Comparison of ENCODE assay signal across 31 cellular contexts in genomic region chrX:107878106-107878505, GRCh38.
"Had no signal": no experiment of that assay in that cellular context is flagged by ENCODE, and none has a peak within 500 bp of the region (broad histone marks: within the 10 kb centered on the region; RNA-seq: fewer than 3 reads in every experiment).

No MANE protein-coding gene starts in this region.

- H3K27ac ChIP-seq: brain microvascular endothelial cell, epithelial cell of prostate, esophagus squamous epithelium, heart right ventricle, left lung, lower lobe of right lung, pancreas, prostate gland, suprapubic skin, tibial nerve, VCaP had no signal

- H3K4me3 ChIP-seq: esophagus squamous epithelium, heart right ventricle, left lung, lower lobe of right lung, pancreas, prostate gland, suprapubic skin, tibial nerve had no signal

- H3K27ac Mint-ChIP-seq: activated naive CD4-positive, alpha-beta T cell treated with anti-CD3 and anti-CD28 coated beads, Interleukin-2, amount 10 ng/mL, durations not matched to agents 7 days and 5 days; activated naive CD8-positive, alpha-beta T cell treated with anti-CD3 and anti-CD28 coated beads, Interleukin-2, amount 10 ng/mL, durations not matched to agents 7 days and 5 days; activated T-helper 1 cell treated with anti-CD3 and anti-CD28 coated beads, Interleukin-12 subunit alpha, Interleukin-12 subunit beta, Interleukin-2, Interleukin-4 antibody, amounts not matched to agents 30 ng/mL and 10 ng/mL and 1 ng/mL, durations not matched to agents 14 hours and 24 hours and 36 hours; endodermal cell; stimulated activated naive B cell treated with anti-CD40 and anti-IgM and Interleukin-4, amounts not matched to agents 10 μg/mL and 1 μg/mL and 100 μg/mL, for 72 hours had no signal

- H3K27me3 Mint-ChIP-seq: activated naive CD4-positive, alpha-beta T cell treated with anti-CD3 and anti-CD28 coated beads, Interleukin-2, amount 10 ng/mL, durations not matched to agents 7 days and 5 days; activated naive CD8-positive, alpha-beta T cell treated with anti-CD3 and anti-CD28 coated beads, Interleukin-2, amount 10 ng/mL, durations not matched to agents 7 days and 5 days; naive thymus-derived CD4-positive, alpha-beta T cell had no signal

- ATAC-seq: heart right ventricle; left lung; lower lobe of right lung; naive thymus-derived CD4-positive, alpha-beta T cell; pancreas; stimulated activated naive B cell treated with anti-CD40 and anti-IgM and Interleukin-4, amounts not matched to agents 10 μg/mL and 1 μg/mL and 100 μg/mL, for 72 hours had no signal

- H3K36me3 Mint-ChIP-seq: activated naive CD4-positive, alpha-beta T cell treated with anti-CD3 and anti-CD28 coated beads, Interleukin-2, amount 10 ng/mL, durations not matched to agents 7 days and 5 days; activated naive CD8-positive, alpha-beta T cell treated with anti-CD3 and anti-CD28 coated beads, Interleukin-2, amount 10 ng/mL, durations not matched to agents 7 days and 5 days; stimulated activated naive B cell treated with anti-CD40 and anti-IgM and Interleukin-4, amounts not matched to agents 10 μg/mL and 1 μg/mL and 100 μg/mL, for 72 hours had no signal

- H3K4me3 Mint-ChIP-seq: activated naive CD4-positive, alpha-beta T cell treated with anti-CD3 and anti-CD28 coated beads, Interleukin-2, amount 10 ng/mL, durations not matched to agents 7 days and 5 days; activated naive CD8-positive, alpha-beta T cell treated with anti-CD3 and anti-CD28 coated beads, Interleukin-2, amount 10 ng/mL, durations not matched to agents 7 days and 5 days; activated T-helper 1 cell treated with anti-CD3 and anti-CD28 coated beads, Interleukin-12 subunit alpha, Interleukin-12 subunit beta, Interleukin-2, Interleukin-4 antibody, amounts not matched to agents 30 ng/mL and 10 ng/mL and 1 ng/mL, durations not matched to agents 14 hours and 24 hours and 36 hours; endodermal cell; naive thymus-derived CD4-positive, alpha-beta T cell; stimulated activated naive B cell treated with anti-CD40 and anti-IgM and Interleukin-4, amounts not matched to agents 10 μg/mL and 1 μg/mL and 100 μg/mL, for 72 hours had no signal

- H3K4me1 Mint-ChIP-seq: activated naive CD4-positive, alpha-beta T cell treated with anti-CD3 and anti-CD28 coated beads, Interleukin-2, amount 10 ng/mL, durations not matched to agents 7 days and 5 days; activated naive CD8-positive, alpha-beta T cell treated with anti-CD3 and anti-CD28 coated beads, Interleukin-2, amount 10 ng/mL, durations not matched to agents 7 days and 5 days; naive thymus-derived CD4-positive, alpha-beta T cell; stimulated activated naive B cell treated with anti-CD40 and anti-IgM and Interleukin-4, amounts not matched to agents 10 μg/mL and 1 μg/mL and 100 μg/mL, for 72 hours had no signal

- FAIRE-seq: astrocyte, pancreas, TTC549 had no signal

- H3K27me3 ChIP-seq: brain microvascular endothelial cell, esophagus squamous epithelium, left lung, pancreas, suprapubic skin had no signal

- H3K36me3 ChIP-seq: brain microvascular endothelial cell, esophagus squamous epithelium, heart right ventricle, left lung, lower lobe of right lung, pancreas, prostate gland, suprapubic skin, tibial nerve had no signal

- H3K9me3 ChIP-seq: esophagus squamous epithelium, heart right ventricle, left lung, lower lobe of right lung, pancreas, prostate gland, suprapubic skin, tibial nerve had no signal

- H3K4me1 ChIP-seq: esophagus squamous epithelium, heart right ventricle, left lung, lower lobe of right lung, pancreas, prostate gland, suprapubic skin, tibial nerve had no signal

- DNase-seq: activated CD4-positive, alpha-beta T cell treated with anti-CD3 and anti-CD28 coated beads for 4 hours; activated CD4-positive, alpha-beta T cell treated with anti-CD3 and anti-CD28 coated beads, Interleukin-2, amount 50 U/mL, for 4 hours; activated CD8-positive, alpha-beta memory T cell treated with anti-CD3 and anti-CD28 coated beads for 24 hours; activated effector memory CD4-positive, alpha-beta T cell treated with anti-CD3 and anti-CD28 coated beads, Interleukin-2, amount 50 U/mL, for 16 hours; activated naive CD4-positive, alpha-beta T cell treated with anti-CD3 and anti-CD28 coated beads, Interleukin-2, amount 10 ng/mL, durations not matched to agents 7 days and 5 days; activated naive CD8-positive, alpha-beta T cell treated with anti-CD3 and anti-CD28 coated beads, Interleukin-2, amount 10 ng/mL, durations not matched to agents 7 days and 5 days; amniotic stem cell; brain microvascular endothelial cell; caudate nucleus; cortex of kidney; endodermal cell; esophagus squamous epithelium; foreskin melanocyte; heart right ventricle; kidney glomerular epithelial cell; left lung; lower lobe of right lung; naive thymus-derived CD4-positive, alpha-beta T cell; stimulated activated CD4-positive, alpha-beta T cell treated with anti-CD3 and anti-CD28 coated beads, Interleukin-15, amount 100 ng/mL, for 24 hours; stimulated activated CD4-positive, alpha-beta T cell treated with anti-CD3 and anti-CD28 coated beads, Interleukin-2, amount 100 ng/mL, for 24 hours; stimulated activated naive B cell treated with anti-CD40 and anti-IgM and Interleukin-4, amounts not matched to agents 10 μg/mL and 1 μg/mL and 100 μg/mL, for 72 hours; T-helper 9 cell had no signal
